8 cellular contexts compared by ENCODE assay signal in genomic region chr2:9474361-9475117, GRCh38. TPM values are rescaled to one million over a fixed set of nuclear protein-coding genes. Genes with fewer than 3 reads are reported as not detected.
DNase-seq lines count a peak whose midpoint lies in the region; ATAC-seq and TF ChIP-seq lines count a peak whose summit lies in the region.

A gene with protein sequence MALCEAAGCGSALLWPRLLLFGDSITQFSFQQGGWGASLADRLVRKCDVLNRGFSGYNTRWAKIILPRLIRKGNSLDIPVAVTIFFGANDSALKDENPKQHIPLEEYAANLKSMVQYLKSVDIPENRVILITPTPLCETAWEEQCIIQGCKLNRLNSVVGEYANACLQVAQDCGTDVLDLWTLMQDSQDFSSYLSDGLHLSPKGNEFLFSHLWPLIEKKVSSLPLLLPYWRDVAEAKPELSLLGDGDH (plus strand): TSS chr2:9474551. CDS start chr2:9474567, 16 bp downstream.

- H3K4me3 ChIP-seq in GM12865 (ENCODE audit: low read depth, low read length): peak within 1 kb of the TSS; percentile 93
- H3K4me3 ChIP-seq in kidney epithelial cell (ENCODE audit: low read depth, low read length): peak within 1 kb of the TSS; percentile 66

- H3K27me3 ChIP-seq in kidney epithelial cell (ENCODE audit: control insufficient read depth, insufficient read depth, low read length): no peaks in the 10 kb centered on the region

- DNase-seq in GM12865 (ENCODE audit: low read depth) (peak; percentile 73), H4 (ENCODE audit: low spot score) (no peak), LHCN-M2 (ENCODE audit: low read depth) (peak; percentile 44), kidney epithelial cell (ENCODE audit: low read depth) (no peak), GF-D8 (lab: John Stamatoyannopoulos, UW) (no peak)
- peak; percentile 73 for DNase-seq in central memory CD4-positive, alpha-beta T cell
- peak; percentile 75 for DNase-seq in stimulated activated CD4-positive, alpha-beta T cell treated with anti-CD3 and anti-CD28 coated beads, Interleukin-15, amount 100 ng/mL, for 24 hours

- ATAC-seq in activated CD4-positive, CD25-positive, alpha-beta regulatory T cell treated with anti-CD3 and anti-CD28 coated beads, Interleukin-2, amount 50 U/mL, for 24 hours: peak; percentile 80

- TF ChIP-seq CTCF in GM12865 (IDR thresholded peaks at IDR 0.05; ENCODE audit: insufficient read depth, low read depth, low read length, missing control alignments) (no peak), kidney epithelial cell (IDR thresholded peaks at IDR 0.05; ENCODE audit: insufficient read depth, low read length, poor library complexity, severe bottlenecking) (no peak)

- H3K36me3 ChIP-seq in kidney epithelial cell (ENCODE audit: control insufficient read depth, insufficient read depth, low read length): no peaks in the 10 kb centered on the region

RNA-seq across cellular contexts. Expression of the gene that starts here (rescaled TPM):
- 38.7 and 52.5 TPM in 2 replicates for total RNA-seq in H4 (2014; rRNA removed; shearing (Covaris generic))
- total RNA-seq in LHCN-M2 (2014; rRNA removed) (61.2 and 69.3 TPM in 2 replicates), kidney epithelial cell (51.9 and 63.7 TPM in 2 replicates)
- polyA plus RNA-seq in LHCN-M2 (2012): 103 TPM

Comparison
In these comparisons a context has a peak if more than half of its experiments do, and no peak if none do; other contexts are left out.
1. DNase-seq: peak in GM12865 (single experiment), LHCN-M2 (single experiment), central memory CD4-positive, alpha-beta T cell (single experiment) and stimulated activated CD4-positive, alpha-beta T cell treated with anti-CD3 and anti-CD28 coated beads, Interleukin-15, amount 100 ng/mL, for 24 hours (single experiment); none in H4 (single experiment), kidney epithelial cell (single experiment) and GF-D8 (single experiment).